ENCODE assay signal across 8 cellular contexts in the genomic region with DNA sequence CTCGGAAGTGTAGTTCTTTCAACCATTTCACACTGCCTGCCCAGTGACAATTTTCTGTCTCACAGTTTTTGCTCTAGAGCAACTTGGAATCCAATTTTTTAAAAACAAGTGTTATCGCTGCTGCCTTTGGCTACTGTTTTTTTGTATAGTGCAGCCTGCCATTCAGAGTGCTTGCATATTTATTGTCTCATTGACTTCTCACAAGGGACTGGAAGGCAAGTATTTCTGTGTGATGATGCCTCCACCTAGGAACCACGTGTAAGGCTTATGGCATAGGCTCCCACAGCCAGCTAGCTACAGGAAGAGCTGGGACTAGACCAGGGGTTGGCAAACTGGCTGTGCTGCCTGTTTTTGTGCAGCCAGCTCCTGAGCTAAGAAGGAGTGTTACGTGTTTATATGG. TPM values are rescaled to one million over a fixed set of nuclear protein-coding genes. Genes with fewer than 3 reads are reported as not detected.
DNase-seq lines count a peak whose midpoint lies in the region; ATAC-seq and TF ChIP-seq lines count a peak whose summit lies in the region.

No MANE protein-coding gene starts in this region.

- no peak overlapping the region for H2BK120ac ChIP-seq in mesenchymal stem cell (ENCODE audit: low read depth, low read length)

- peak overlapping the region; percentile 86 for H3K27ac Mint-ChIP-seq in activated naive CD4-positive, alpha-beta T cell treated with anti-CD3 and anti-CD28 coated beads, Interleukin-2, amount 10 ng/mL, durations not matched to agents 7 days and 5 days

- no peak overlapping the region for H2AK5ac ChIP-seq in mesenchymal stem cell (ENCODE audit: low read length, severe bottlenecking)

- TF ChIP-seq EP300 in ovary (IDR thresholded peaks at IDR 0.05): no peak

- H3K27me3 ChIP-seq in mesenchymal stem cell (ENCODE audit: control insufficient read depth in 1 of 2, insufficient read depth in 1 of 2, low read length in 2 of 2) (no peaks in the 10 kb centered on the region), ovary (no peaks in the 10 kb centered on the region)

- H3K4me3 ChIP-seq in astrocyte of the spinal cord (ENCODE audit: low read depth, low read length) (peak overlapping the region; percentile 87), mesenchymal stem cell (ENCODE audit: insufficient read depth in 1 of 2, low read depth in 1 of 2, low read length in 2 of 2) (peak overlapping the region in 1 of 2 experiments; percentile 92), ovary (no peak overlapping the region)

- H3K14ac ChIP-seq in mesenchymal stem cell (ENCODE audit: low read length in 2 of 2): no peak overlapping the region

- no peak for ATAC-seq in HG03571 (IDR thresholded peaks at IDR 0.05; ENCODE audit: unreplicated experiment)

- H3K36me3 ChIP-seq in mesenchymal stem cell (ENCODE audit: control insufficient read depth in 1 of 2, insufficient read depth in 2 of 2, low read depth in 1 of 2, low read length in 2 of 2): peaks cover 6 to 26% of the 10 kb centered on the region in 2 experiments
- no peaks in the 10 kb centered on the region for H3K36me3 ChIP-seq in ovary

- no peak overlapping the region for H3K23ac ChIP-seq in mesenchymal stem cell (ENCODE audit: low read length in 2 of 2)

- H2BK15ac ChIP-seq in mesenchymal stem cell (ENCODE audit: low read depth, poor library complexity, severe bottlenecking): no peak overlapping the region

- H4K8ac ChIP-seq in mesenchymal stem cell (ENCODE audit: low read length): no peak overlapping the region

- H2AFZ ChIP-seq in mesenchymal stem cell (ENCODE audit: low read depth, low read length): no peak overlapping the region

- peak overlapping the region; percentile 93 for H3K4me3 Mint-ChIP-seq in activated naive CD4-positive, alpha-beta T cell treated with anti-CD3 and anti-CD28 coated beads, Interleukin-2, amount 10 ng/mL, durations not matched to agents 7 days and 5 days

- no peak for TF ChIP-seq POLR2A in ovary (IDR thresholded peaks at IDR 0.05)

- intact Hi-C loops in ovary (cut with DNase I): no loop called here

- no peak for DNase-seq in activated naive CD4-positive, alpha-beta T cell treated with anti-CD3 and anti-CD28 coated beads, Interleukin-2, amount 10 ng/mL, durations not matched to agents 7 days and 5 days
- DNase-seq in activated naive CD4-positive, alpha-beta T cell treated with Interleukin-2 at 50 U/mL for 16 hours: no peak
- DNase-seq in MV-4-11 (lab: John Stamatoyannopoulos, UW) (peak; percentile 22), astrocyte of the spinal cord (ENCODE audit: low read depth, low spot score) (peak; percentile 18), mesenchymal stem cell (peak; percentile 54), ovary (no peak), NCI-H187 treated with DMSO at 0.1 percent for 48 hours (lab: John Stamatoyannopoulos, UW) (no peak)

- H4K91ac ChIP-seq in mesenchymal stem cell (ENCODE audit: low read length): no peak overlapping the region

- no peaks in the 10 kb centered on the region for H3K27me3 Mint-ChIP-seq in activated naive CD4-positive, alpha-beta T cell treated with anti-CD3 and anti-CD28 coated beads, Interleukin-2, amount 10 ng/mL, durations not matched to agents 7 days and 5 days

- H2BK12ac ChIP-seq in mesenchymal stem cell (ENCODE audit: low read length in 2 of 2): no peak overlapping the region

- TF ChIP-seq CTCF in astrocyte of the spinal cord (IDR thresholded peaks at IDR 0.05; ENCODE audit: low read depth, low read length) (no peak), ovary (IDR thresholded peaks at IDR 0.05) (no peak)

- in situ Hi-C loops in astrocyte of the spinal cord (cut with HindIII; ENCODE audit: low sequenced_read_pairs): no loop called here

- peak overlapping the region; percentile 82 for H3K4me2 ChIP-seq in mesenchymal stem cell (ENCODE audit: low read length, poor library complexity, severe bottlenecking)

- no peak overlapping the region for H3K4ac ChIP-seq in mesenchymal stem cell (ENCODE audit: low read depth in 1 of 2, low read length in 2 of 2)

- CTCF ChIA-PET in activated naive CD4-positive, alpha-beta T cell treated with anti-CD3 and anti-CD28 coated beads, Interleukin-2, amount 10 ng/mL, durations not matched to agents 7 days and 5 days (lab: Charles Lee): interaction anchor here (2.3 kb wide), 1 partner anchor 49 kb away, joined by 7 read pairs; no protein-coding TSS in a partner anchor

- H3K18ac ChIP-seq in mesenchymal stem cell (ENCODE audit: low read depth in 1 of 2, low read length in 2 of 2): no peak overlapping the region

- peaks cover 33% of the 10 kb centered on the region for H3K36me3 Mint-ChIP-seq in activated naive CD4-positive, alpha-beta T cell treated with anti-CD3 and anti-CD28 coated beads, Interleukin-2, amount 10 ng/mL, durations not matched to agents 7 days and 5 days

- H3K79me1 ChIP-seq in mesenchymal stem cell (replicated peaks; ENCODE audit: low read length, poor library complexity, severe bottlenecking): peaks cover 23% of the 10 kb centered on the region

- no peaks in the 10 kb centered on the region for H3K9me3 Mint-ChIP-seq in activated naive CD4-positive, alpha-beta T cell treated with anti-CD3 and anti-CD28 coated beads, Interleukin-2, amount 10 ng/mL, durations not matched to agents 7 days and 5 days

- H3K27ac ChIP-seq in mesenchymal stem cell (ENCODE audit: low read length, poor library complexity, severe bottlenecking): no peak overlapping the region
- H3K27ac ChIP-seq in ovary: no peak overlapping the region

- H3K9me3 ChIP-seq in mesenchymal stem cell (ENCODE audit: control insufficient read depth, low read length): no peaks in the 10 kb centered on the region
- no peaks in the 10 kb centered on the region for H3K9me3 ChIP-seq in ovary

- peaks cover 46% of the 10 kb centered on the region for H3K4me1 Mint-ChIP-seq in activated naive CD4-positive, alpha-beta T cell treated with anti-CD3 and anti-CD28 coated beads, Interleukin-2, amount 10 ng/mL, durations not matched to agents 7 days and 5 days

- no peak overlapping the region for H2BK5ac ChIP-seq in mesenchymal stem cell (ENCODE audit: low read depth, low read length, poor library complexity, severe bottlenecking)

- H3K9ac ChIP-seq in mesenchymal stem cell (ENCODE audit: low read length): peak overlapping the region; percentile 97

- H3K4me1 ChIP-seq in mesenchymal stem cell (ENCODE audit: control insufficient read depth, insufficient read depth, low read depth, low read length) (peaks cover 4% of the 10 kb centered on the region), ovary (ENCODE audit: insufficient read depth) (peaks cover 7% of the 10 kb centered on the region)

- 36% methylated on average over 4 of the region's 4 CpGs for WGBS in mesenchymal stem cell
- 16 to 24% (median 22%) methylated on average over 4 of the region's 4 CpGs for WGBS in ovary, 3 donors

RNA-seq across cellular contexts. Expression of a gene that starts 0.9 kb away (rescaled TPM):
- polyA plus RNA-seq in mesenchymal stem cell (2013, experiment 1 of 2): 2.6 TPM
- polyA plus RNA-seq in mesenchymal stem cell (2013, experiment 2 of 2): 2.5 TPM
- total RNA-seq in ovary: 1 to 10 TPM in 5 of 7 donors, under 1 TPM in 2; 0.45 to 2.5 (median 1.3) TPM
- polyA plus RNA-seq in ovary: 1 to 10 TPM; 1.1 to 1.6 TPM

RNA-seq across cellular contexts. Expression of a gene that starts 1.0 kb away (rescaled TPM):
- polyA plus RNA-seq in mesenchymal stem cell (2013, experiment 1 of 2): 26.9 TPM
- polyA plus RNA-seq in mesenchymal stem cell (2013, experiment 2 of 2): 27.4 TPM
- total RNA-seq in ovary: 10 to 100 TPM; 12.5 to 20.5 (median 16.2) TPM
- 10 to 100 TPM; 14.8 to 22.5 TPM for polyA plus RNA-seq in ovary

RNA-seq across cellular contexts. Expression of a gene that starts 59.1 kb away (rescaled TPM):
- polyA plus RNA-seq in mesenchymal stem cell (2013, experiment 1 of 2): 81.2 TPM
- polyA plus RNA-seq in mesenchymal stem cell (2013, experiment 2 of 2): 80.6 TPM
- total RNA-seq in ovary: 10 to 100 TPM; 24.8 to 50.0 (median 35.5) TPM
- polyA plus RNA-seq in ovary: 10 to 100 TPM; 35.6 to 72.8 TPM

Comparison
In these comparisons a context has a peak if more than half of its experiments do, and no peak if none do; other contexts are left out.
1. DNase-seq: peak in MV-4-11 (single experiment), astrocyte of the spinal cord (single experiment) and mesenchymal stem cell (single experiment); none in activated naive CD4-positive, alpha-beta T cell treated with anti-CD3 and anti-CD28 coated beads, Interleukin-2, amount 10 ng/mL, durations not matched to agents 7 days and 5 days (single experiment), activated naive CD4-positive, alpha-beta T cell treated with Interleukin-2 at 50 U/mL for 16 hours (single experiment), ovary (0 of 5) and NCI-H187 treated with DMSO at 0.1 percent for 48 hours (single experiment).